1 cellular context compared by ENCODE assay signal in the genomic region with DNA sequence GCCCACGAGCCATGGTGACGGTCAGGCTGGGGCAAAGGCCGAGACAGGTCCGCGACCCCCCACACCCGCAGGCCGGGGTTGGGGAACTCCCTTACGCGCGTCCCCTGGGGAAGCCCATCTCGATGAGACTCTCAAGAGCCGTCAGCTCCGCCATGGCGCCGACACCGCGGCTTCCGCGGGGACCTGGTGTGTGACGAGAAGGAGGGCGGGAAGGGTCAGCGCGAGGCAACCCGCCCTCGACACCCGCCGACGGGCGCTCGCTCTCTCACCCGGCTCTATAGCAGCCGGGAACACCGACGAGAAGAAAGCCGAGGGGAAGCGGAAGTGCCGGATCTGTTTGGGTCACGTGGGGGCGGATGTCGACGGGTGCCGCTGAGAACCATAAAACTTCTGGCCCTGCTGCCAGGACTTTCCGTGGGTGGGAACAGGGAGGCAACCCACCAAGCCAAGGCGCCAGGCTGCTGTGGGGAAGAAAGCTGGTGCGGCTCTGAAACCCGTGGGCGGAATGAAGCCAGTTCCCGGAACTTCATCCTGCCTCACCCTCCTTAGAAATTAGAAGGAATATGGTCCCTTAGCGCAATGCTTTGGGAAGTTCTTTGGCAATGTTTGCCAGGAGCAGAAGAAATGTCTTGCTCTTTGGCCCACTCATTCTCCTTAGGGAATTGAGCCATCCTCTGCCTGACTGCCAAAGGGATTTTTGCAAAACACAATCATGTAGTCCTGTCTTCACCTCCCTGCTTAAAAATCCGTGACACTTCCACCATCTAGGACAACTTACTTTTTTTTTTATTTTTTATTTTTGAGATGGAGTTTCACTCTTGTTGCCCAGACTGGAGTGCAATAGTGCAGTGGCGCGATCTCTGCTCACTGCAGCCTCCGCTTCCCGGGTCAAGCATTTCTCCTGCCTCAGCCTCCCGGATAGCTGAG.
TF ChIP-seq lines count a peak whose summit lies in the region.

Gene UBXN1, minus strand, starts transcription at position 304 of the 927 bp plus-strand sequence. Its CDS starts 150 bp downstream, at position 154.

TF ChIP-seq in K562, 482 proteins besides CTCF, POLR2A, EP300 and RAD21 (continued from another document and continues in another):
- TF ChIP-seq ZBTB2 (IDR thresholded peaks at IDR 0.05) (peak; percentile 50; the same call in 1 of the 2 replicates), BCOR (IDR thresholded peaks at IDR 0.05) (0 out of 2 replicates have a peak, but pooled peaks have one; percentile 15), USF1 (CRISPR knock-in tag; IDR thresholded peaks at IDR 0.05) (peak; percentile 99), ATF1 (CRISPR knock-in tag; IDR thresholded peaks at IDR 0.05) (no peak), ATF1 (tag; IDR thresholded peaks at IDR 0.05) (peak; percentile 73), CREM (IDR thresholded peaks at IDR 0.05; ENCODE audit: low read depth) (peak; percentile 73), FOXA1 (IDR thresholded peaks at IDR 0.05; ENCODE audit: borderline replicate concordance) (no peak), CREB3 (tag; conservative IDR thresholded peaks at IDR 0.05; ENCODE audit: low read depth) (0 out of 2 replicates have a peak, but pooled peaks have one; percentile 48), ZFP1 (CRISPR knock-in tag; IDR thresholded peaks at IDR 0.05) (no peak), CREBBP (IDR thresholded peaks at IDR 0.05; ENCODE audit: low read depth, low read length) (no peak), SOX6 (IDR thresholded peaks at IDR 0.05) (0 out of 2 replicates have a peak, but pooled peaks have one; percentile 21), EP400 (IDR thresholded peaks at IDR 0.05) (peak; percentile 84), TRIM24 (IDR thresholded peaks at IDR 0.05) (peak in 1 of 2 experiments; percentile 67; a peak in 2 of 4 replicates), NR4A1 (CRISPR knock-in tag; IDR thresholded peaks at IDR 0.05) (no peak), NR4A1 (tag; IDR thresholded peaks at IDR 0.05) (peak; percentile 23; the same call in 1 of the 2 replicates), MYNN (IDR thresholded peaks at IDR 0.05) (peak; percentile 85; the same call in 1 of the 2 replicates), MYNN (CRISPR knock-in tag; IDR thresholded peaks at IDR 0.05) (no peak), ZNF431 (CRISPR knock-in tag; IDR thresholded peaks at IDR 0.05) (no peak), ESRRA (IDR thresholded peaks at IDR 0.05; ENCODE audit: borderline replicate concordance, low read depth) (0 out of 2 replicates have a peak, but pooled peaks have one; percentile 17), MAZ (CRISPR knock-in tag; conservative IDR thresholded peaks at IDR 0.05 in 1 of 2, IDR thresholded peaks at IDR 0.05 in 1 of 2) (peak; percentile 56 to 69; a peak in 3 of 4 replicates), POU5F1 (IDR thresholded peaks at IDR 0.05; ENCODE audit: borderline replicate concordance, low read depth, low read length, partially characterized antibody) (peak; percentile 91), RHOXF2B (CRISPR knock-in tag; conservative IDR thresholded peaks at IDR 0.05) (no peak), TCF7 (IDR thresholded peaks at IDR 0.05; ENCODE audit: borderline replicate concordance) (peak; percentile 51; the same call in 1 of the 2 replicates), ZNF75A (CRISPR knock-in tag; IDR thresholded peaks at IDR 0.05) (no peak), HBP1 (CRISPR knock-in tag; IDR thresholded peaks at IDR 0.05) (no peak), SREBF2 (CRISPR knock-in tag; IDR thresholded peaks at IDR 0.05) (peak; percentile 92), ZNF280B (CRISPR knock-in tag; IDR thresholded peaks at IDR 0.05) (no peak), HDAC6 (IDR thresholded peaks at IDR 0.05; ENCODE audit: low read depth, low read length) (no peak), ZNF551 (CRISPR knock-in tag; IDR thresholded peaks at IDR 0.05) (no peak), HCFC1 (IDR thresholded peaks at IDR 0.05; ENCODE audit: low read depth, low read length) (peak; percentile 76), ZKSCAN1 (IDR thresholded peaks at IDR 0.05; ENCODE audit: low read depth, low read length) (peak; percentile 67; the same call in 1 of the 2 replicates), ZNF785 (CRISPR knock-in tag; IDR thresholded peaks at IDR 0.05) (no peak), ZNF184 (CRISPR knock-in tag; IDR thresholded peaks at IDR 0.05) (peak; percentile 73; the same call in 1 of the 2 replicates), ZNF395 (CRISPR knock-in tag; IDR thresholded peaks at IDR 0.05) (peak; percentile 81), RCOR1 (IDR thresholded peaks at IDR 0.05; ENCODE audit: borderline replicate concordance in 1 of 2, low read depth in 2 of 2, low read length in 2 of 2) (0 out of 4 replicates have a peak, but pooled peaks of 1 of the 2 experiments have one; percentile 6), MED1 (CRISPR knock-in tag; IDR thresholded peaks at IDR 0.05; ENCODE audit: borderline replicate concordance) (no peak)
- TF ChIP-seq, protein P1, sequence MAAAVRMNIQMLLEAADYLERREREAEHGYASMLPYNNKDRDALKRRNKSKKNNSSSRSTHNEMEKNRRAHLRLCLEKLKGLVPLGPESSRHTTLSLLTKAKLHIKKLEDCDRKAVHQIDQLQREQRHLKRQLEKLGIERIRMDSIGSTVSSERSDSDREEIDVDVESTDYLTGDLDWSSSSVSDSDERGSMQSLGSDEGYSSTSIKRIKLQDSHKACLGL (CRISPR knock-in tag; IDR thresholded peaks at IDR 0.05; ENCODE audit: borderline replicate concordance, poor library complexity, severe bottlenecking) = no peak
- TF ChIP-seq, protein P2, sequence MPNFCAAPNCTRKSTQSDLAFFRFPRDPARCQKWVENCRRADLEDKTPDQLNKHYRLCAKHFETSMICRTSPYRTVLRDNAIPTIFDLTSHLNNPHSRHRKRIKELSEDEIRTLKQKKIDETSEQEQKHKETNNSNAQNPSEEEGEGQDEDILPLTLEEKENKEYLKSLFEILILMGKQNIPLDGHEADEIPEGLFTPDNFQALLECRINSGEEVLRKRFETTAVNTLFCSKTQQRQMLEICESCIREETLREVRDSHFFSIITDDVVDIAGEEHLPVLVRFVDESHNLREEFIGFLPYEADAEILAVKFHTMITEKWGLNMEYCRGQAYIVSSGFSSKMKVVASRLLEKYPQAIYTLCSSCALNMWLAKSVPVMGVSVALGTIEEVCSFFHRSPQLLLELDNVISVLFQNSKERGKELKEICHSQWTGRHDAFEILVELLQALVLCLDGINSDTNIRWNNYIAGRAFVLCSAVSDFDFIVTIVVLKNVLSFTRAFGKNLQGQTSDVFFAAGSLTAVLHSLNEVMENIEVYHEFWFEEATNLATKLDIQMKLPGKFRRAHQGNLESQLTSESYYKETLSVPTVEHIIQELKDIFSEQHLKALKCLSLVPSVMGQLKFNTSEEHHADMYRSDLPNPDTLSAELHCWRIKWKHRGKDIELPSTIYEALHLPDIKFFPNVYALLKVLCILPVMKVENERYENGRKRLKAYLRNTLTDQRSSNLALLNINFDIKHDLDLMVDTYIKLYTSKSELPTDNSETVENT (CRISPR knock-in tag; IDR thresholded peaks at IDR 0.05) = no peak
- TF ChIP-seq, protein P3, sequence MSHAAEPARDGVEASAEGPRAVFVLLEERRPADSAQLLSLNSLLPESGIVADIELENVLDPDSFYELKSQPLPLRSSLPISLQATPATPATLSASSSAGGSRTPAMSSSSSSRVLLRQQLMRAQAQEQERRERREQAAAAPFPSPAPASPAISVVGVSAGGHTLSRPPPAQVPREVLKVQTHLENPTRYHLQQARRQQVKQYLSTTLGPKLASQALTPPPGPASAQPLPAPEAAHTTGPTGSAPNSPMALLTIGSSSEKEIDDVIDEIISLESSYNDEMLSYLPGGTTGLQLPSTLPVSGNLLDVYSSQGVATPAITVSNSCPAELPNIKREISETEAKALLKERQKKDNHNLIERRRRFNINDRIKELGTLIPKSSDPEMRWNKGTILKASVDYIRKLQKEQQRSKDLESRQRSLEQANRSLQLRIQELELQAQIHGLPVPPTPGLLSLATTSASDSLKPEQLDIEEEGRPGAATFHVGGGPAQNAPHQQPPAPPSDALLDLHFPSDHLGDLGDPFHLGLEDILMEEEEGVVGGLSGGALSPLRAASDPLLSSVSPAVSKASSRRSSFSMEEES (CRISPR knock-in tag; IDR thresholded peaks at IDR 0.05) = peak; percentile 95
- TF ChIP-seq, protein P4, sequence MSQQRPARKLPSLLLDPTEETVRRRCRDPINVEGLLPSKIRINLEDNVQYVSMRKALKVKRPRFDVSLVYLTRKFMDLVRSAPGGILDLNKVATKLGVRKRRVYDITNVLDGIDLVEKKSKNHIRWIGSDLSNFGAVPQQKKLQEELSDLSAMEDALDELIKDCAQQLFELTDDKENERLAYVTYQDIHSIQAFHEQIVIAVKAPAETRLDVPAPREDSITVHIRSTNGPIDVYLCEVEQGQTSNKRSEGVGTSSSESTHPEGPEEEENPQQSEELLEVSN (IDR thresholded peaks at IDR 0.05; ENCODE audit: borderline replicate concordance in 1 of 2, extremely low read depth in 1 of 2, insufficient read depth in 1 of 2, insufficient read length in 1 of 2, low read depth in 1 of 2, low read length in 1 of 2, poor library complexity in 1 of 2, severe bottlenecking in 1 of 2) = peak; percentile 82 to 86
